9 cellular contexts compared by ENCODE assay signal in genomic region chr20:49247169-49247734, GRCh38. TPM values are rescaled to one million over a fixed set of nuclear protein-coding genes. Genes with fewer than 3 reads are reported as not detected.
DNase-seq lines count a peak whose midpoint lies in the region; ATAC-seq and TF ChIP-seq lines count a peak whose summit lies in the region.
"Had no signal": no experiment of that assay in that cellular context is flagged by ENCODE, and none has a peak within 500 bp of the region (broad histone marks: within the 10 kb centered on the region; RNA-seq: fewer than 3 reads in every experiment).

No MANE protein-coding gene starts in this region.

- H3K27ac Mint-ChIP-seq in activated naive CD8-positive, alpha-beta T cell treated with anti-CD3 and anti-CD28 coated beads, Interleukin-2, amount 10 ng/mL, durations not matched to agents 7 days and 5 days, result peak overlapping the region; percentile 8
- H3K27ac Mint-ChIP-seq in activated naive CD8-positive, alpha-beta T cell treated with anti-CD3 and anti-CD28 coated beads for 36 hours, result no peak overlapping the region
- peak overlapping the region; percentile 86 for H3K27ac Mint-ChIP-seq in endothelial cell (ENCODE audit: unreplicated experiment)

- no peaks in the 10 kb centered on the region for H4K20me1 ChIP-seq in hepatocyte (ENCODE audit: insufficient read depth, poor library complexity, severe bottlenecking)

- no peak for TF ChIP-seq EP300 in stomach (IDR thresholded peaks at IDR 0.05)
- no peak for TF ChIP-seq EP300 in sigmoid colon (IDR thresholded peaks at IDR 0.05)
- TF ChIP-seq EP300 in suprapubic skin (IDR thresholded peaks at IDR 0.05), result no peak

- no peak overlapping the region for H3K4me3 Mint-ChIP-seq in activated naive CD8-positive, alpha-beta T cell treated with anti-CD3 and anti-CD28 coated beads, Interleukin-2, amount 10 ng/mL, durations not matched to agents 7 days and 5 days
- no peak overlapping the region for H3K4me3 Mint-ChIP-seq in activated naive CD8-positive, alpha-beta T cell treated with anti-CD3 and anti-CD28 coated beads for 36 hours
- peak overlapping the region; percentile 72 for H3K4me3 Mint-ChIP-seq in endothelial cell (ENCODE audit: unreplicated experiment)

- no peak overlapping the region for H2AFZ ChIP-seq in hepatocyte

- H3K79me2 ChIP-seq in hepatocyte, result no peaks in the 10 kb centered on the region

- no peak for DNase-seq in activated naive CD8-positive, alpha-beta T cell treated with anti-CD3 and anti-CD28 coated beads, Interleukin-2, amount 10 ng/mL, durations not matched to agents 7 days and 5 days
- no peak for DNase-seq in activated naive CD8-positive, alpha-beta T cell treated with anti-CD3 and anti-CD28 coated beads for 36 hours
- DNase-seq in SK-N-MC (ENCODE audit: low read depth, low spot score) (no peak), endothelial cell (ENCODE audit: low spot score) (no peak), stomach (no peak), sigmoid colon (no peak), hepatocyte (ENCODE audit: low spot score) (no peak), suprapubic skin (ENCODE audit: low spot score in 2 of 2) (no peak)
- DNase-seq: activated gamma-delta T cell had no signal

- peaks cover 6% of the 10 kb centered on the region for H3K4me1 Mint-ChIP-seq in activated naive CD8-positive, alpha-beta T cell treated with anti-CD3 and anti-CD28 coated beads, Interleukin-2, amount 10 ng/mL, durations not matched to agents 7 days and 5 days
- peaks cover 2% of the 10 kb centered on the region for H3K4me1 Mint-ChIP-seq in activated naive CD8-positive, alpha-beta T cell treated with anti-CD3 and anti-CD28 coated beads for 36 hours
- H3K4me1 Mint-ChIP-seq in endothelial cell (ENCODE audit: unreplicated experiment), result peaks cover 33% of the 10 kb centered on the region

- intact Hi-C loops in stomach (cut with DNase I; ENCODE audit: low total_unique reads) (no loop called here), sigmoid colon (cut with DNase I) (loop anchor here (5.0 kb wide), 1 partner anchor 285 kb away; no protein-coding TSS in a partner anchor)

- TF ChIP-seq CTCF in endothelial cell (IDR thresholded peaks at IDR 0.05; ENCODE audit: unreplicated experiment), result no peak
- TF ChIP-seq CTCF in stomach (IDR thresholded peaks at IDR 0.05), result no peak
- no peak for TF ChIP-seq CTCF in sigmoid colon (IDR thresholded peaks at IDR 0.05)
- TF ChIP-seq CTCF in hepatocyte (IDR thresholded peaks at IDR 0.05; ENCODE audit: poor library complexity), result no peak
- TF ChIP-seq CTCF in suprapubic skin (IDR thresholded peaks at IDR 0.05), result no peak

- no peaks in the 10 kb centered on the region for H3K9me3 Mint-ChIP-seq in activated naive CD8-positive, alpha-beta T cell treated with anti-CD3 and anti-CD28 coated beads, Interleukin-2, amount 10 ng/mL, durations not matched to agents 7 days and 5 days
- no peaks in the 10 kb centered on the region for H3K9me3 Mint-ChIP-seq in activated naive CD8-positive, alpha-beta T cell treated with anti-CD3 and anti-CD28 coated beads for 36 hours
- H3K9me3 Mint-ChIP-seq in endothelial cell (ENCODE audit: unreplicated experiment), result no peaks in the 10 kb centered on the region

- no peaks in the 10 kb centered on the region for H3K9me2 ChIP-seq in hepatocyte (replicated peaks; ENCODE audit: insufficient read depth)

- H3K27me3 ChIP-seq in stomach, result no peaks in the 10 kb centered on the region
- H3K27me3 ChIP-seq in sigmoid colon, result no peaks in the 10 kb centered on the region
- H3K27me3 ChIP-seq in hepatocyte, result no peaks in the 10 kb centered on the region
- no peaks in the 10 kb centered on the region for H3K27me3 ChIP-seq in suprapubic skin

- no peak overlapping the region for H3K4me3 ChIP-seq in SK-N-MC
- H3K4me3 ChIP-seq in stomach, result no peak overlapping the region
- H3K4me3 ChIP-seq in sigmoid colon, result no peak overlapping the region
- no peak overlapping the region for H3K4me3 ChIP-seq in hepatocyte
- no peak overlapping the region for H3K4me3 ChIP-seq in suprapubic skin

- H3K36me3 Mint-ChIP-seq in activated naive CD8-positive, alpha-beta T cell treated with anti-CD3 and anti-CD28 coated beads, Interleukin-2, amount 10 ng/mL, durations not matched to agents 7 days and 5 days, result peaks cover 28% of the 10 kb centered on the region
- peaks cover 25% of the 10 kb centered on the region for H3K36me3 Mint-ChIP-seq in activated naive CD8-positive, alpha-beta T cell treated with anti-CD3 and anti-CD28 coated beads for 36 hours
- H3K36me3 Mint-ChIP-seq in endothelial cell (ENCODE audit: low read depth, unreplicated experiment), result peaks cover 38% of the 10 kb centered on the region

- H3K4me2 ChIP-seq in hepatocyte, result no peak overlapping the region

- peaks cover 0 to 18% (median 9%) of the 10 kb centered on the region in 4 donors for H3K4me1 ChIP-seq in stomach
- H3K4me1 ChIP-seq in sigmoid colon, result peaks cover 0 to 15% (median 10%) of the 10 kb centered on the region in 4 donors
- no peaks in the 10 kb centered on the region for H3K4me1 ChIP-seq in hepatocyte (ENCODE audit: insufficient read depth)
- H3K4me1 ChIP-seq in suprapubic skin, result peaks cover 20% of the 10 kb centered on the region

- H3K36me3 ChIP-seq in SK-N-MC (ENCODE audit: insufficient read depth, low read length) (peaks cover 88% of the 10 kb centered on the region), stomach (peaks cover 70 to 100% (median 100%) of the 10 kb centered on the region in 4 donors), sigmoid colon (peaks cover 54 to 100% (median 74%) of the 10 kb centered on the region in 4 donors), hepatocyte (replicated peaks; ENCODE audit: insufficient read depth, low read depth) (peaks cover 6% of the 10 kb centered on the region), suprapubic skin (peaks cover 97% of the 10 kb centered on the region)

- 0 out of 2 replicates have a peak overlapping the region, but pooled peaks have one; percentile 3 for H3K27ac ChIP-seq in SK-N-MC
- H3K27ac ChIP-seq in stomach, result peak overlapping the region in 3 of 5 donors; percentile 3 to 58 (median 52)
- peak overlapping the region in 1 of 4 donors; percentile 69 for H3K27ac ChIP-seq in sigmoid colon
- no peak overlapping the region for H3K27ac ChIP-seq in hepatocyte
- H3K27ac ChIP-seq in suprapubic skin, result no peak overlapping the region

- 85 to 93% (median 86%) methylated on average over 8 of the region's 8 CpGs for WGBS in stomach, 5 donors
- WGBS in sigmoid colon, 2 donors, result 90 to 91% methylated on average over 8 of the region's 8 CpGs
- 97% methylated on average over 8 of the region's 8 CpGs for WGBS in hepatocyte (ENCODE audit: low lambda C conversion rate, missing lambda C conversion rate)
- 92% methylated on average over 8 of the region's 8 CpGs for WGBS in suprapubic skin

- H3K9me3 ChIP-seq in SK-N-MC (ENCODE audit: low read depth, low read length) (no peaks in the 10 kb centered on the region), stomach (no peaks in the 10 kb centered on the region), sigmoid colon (no peaks in the 10 kb centered on the region), hepatocyte (ENCODE audit: low read depth) (no peaks in the 10 kb centered on the region), suprapubic skin (no peaks in the 10 kb centered on the region)

- POLR2A ChIA-PET in activated naive CD8-positive, alpha-beta T cell treated with anti-CD3 and anti-CD28 coated beads, Interleukin-2, amount 10 ng/mL, durations not matched to agents 7 days and 5 days (lab: Charles Lee), result interaction anchor here (0.5 to 1.2 kb wide), 3 partner anchors 13 to 220 kb away, joined by 3 read pairs; no protein-coding TSS in a partner anchor

- no peaks in the 10 kb centered on the region for H3K27me3 Mint-ChIP-seq in activated naive CD8-positive, alpha-beta T cell treated with anti-CD3 and anti-CD28 coated beads, Interleukin-2, amount 10 ng/mL, durations not matched to agents 7 days and 5 days
- no peaks in the 10 kb centered on the region for H3K27me3 Mint-ChIP-seq in activated naive CD8-positive, alpha-beta T cell treated with anti-CD3 and anti-CD28 coated beads for 36 hours
- H3K27me3 Mint-ChIP-seq in endothelial cell (ENCODE audit: unreplicated experiment), result no peaks in the 10 kb centered on the region

- TF ChIP-seq POLR2A in stomach (IDR thresholded peaks at IDR 0.05) (no peak), sigmoid colon (IDR thresholded peaks at IDR 0.05) (no peak), suprapubic skin (IDR thresholded peaks at IDR 0.05) (no peak)

- H3K9ac ChIP-seq in SK-N-MC (ENCODE audit: insufficient read length), result no peak overlapping the region

- ATAC-seq in activated naive CD8-positive, alpha-beta T cell treated with anti-CD3 and anti-CD28 coated beads, Interleukin-2, amount 10 ng/mL, durations not matched to agents 7 days and 5 days (ENCODE audit: low read depth), result no peak

RNA-seq across cellular contexts. Expression of gene DDX27, which starts 28.0 kb away (rescaled TPM):
- total RNA-seq in activated naive CD8-positive, alpha-beta T cell treated with anti-CD3 and anti-CD28 coated beads, Interleukin-2, amount 10 ng/mL, durations not matched to agents 7 days and 5 days, result 10 to 100 TPM; 46.1 to 47.6 TPM
- 10 to 100 TPM; 65.4 to 67.6 TPM for total RNA-seq in activated naive CD8-positive, alpha-beta T cell treated with anti-CD3 and anti-CD28 coated beads for 36 hours
- total RNA-seq in endothelial cell (ENCODE audit: unreplicated experiment) (29.6 TPM), stomach (10 to 100 TPM; 11.7 to 38.2 (median 36.2) TPM), sigmoid colon (10 to 100 TPM; 23.5 to 28.2 (median 27.8) TPM), hepatocyte (29.1 and 30.1 TPM in 2 replicates), suprapubic skin (10 to 100 TPM; 29.3 to 49.5 (median 38.0) TPM)
- polyA plus RNA-seq in stomach (10 to 100 TPM; 21.0 to 21.5 (median 21.4) TPM), sigmoid colon (10 to 100 TPM; 16.8 to 40.4 (median 22.2) TPM), hepatocyte (33.9 and 37.0 TPM in 2 replicates)

RNA-seq across cellular contexts. Expression of gene ZNFX1, which starts 30.6 kb away (rescaled TPM):
- total RNA-seq in activated naive CD8-positive, alpha-beta T cell treated with anti-CD3 and anti-CD28 coated beads, Interleukin-2, amount 10 ng/mL, durations not matched to agents 7 days and 5 days, result 10 to 100 TPM; 64.2 to 66.6 TPM
- 10 to 100 TPM; 45.8 to 48.0 TPM for total RNA-seq in activated naive CD8-positive, alpha-beta T cell treated with anti-CD3 and anti-CD28 coated beads for 36 hours
- total RNA-seq in endothelial cell (ENCODE audit: unreplicated experiment) (25.0 TPM), stomach (10 to 100 TPM in 4 of 5 donors, 1 to 10 TPM in 1; 5.2 to 29.6 (median 26.1) TPM), sigmoid colon (10 to 100 TPM; 25.7 to 32.1 (median 29.6) TPM), hepatocyte (13.0 and 13.9 TPM in 2 replicates), suprapubic skin (10 to 100 TPM; 25.9 to 36.1 (median 33.2) TPM)
- polyA plus RNA-seq in stomach (1 to 10 TPM; 5.8 to 8.4 (median 6.4) TPM), sigmoid colon (10 to 100 TPM in 1 of 3 donors, 1 to 10 TPM in 2; 7.2 to 20.2 (median 9.5) TPM), hepatocyte (10.0 and 10.2 TPM in 2 replicates)

RNA-seq across cellular contexts. Expression of gene STAU1, which starts 59.1 kb away (rescaled TPM):
- 10 to 100 TPM; 52.5 to 54.2 TPM for total RNA-seq in activated naive CD8-positive, alpha-beta T cell treated with anti-CD3 and anti-CD28 coated beads, Interleukin-2, amount 10 ng/mL, durations not matched to agents 7 days and 5 days
- 10 to 100 TPM; 72.6 TPM for total RNA-seq in activated naive CD8-positive, alpha-beta T cell treated with anti-CD3 and anti-CD28 coated beads for 36 hours
- total RNA-seq in endothelial cell (ENCODE audit: unreplicated experiment) (115 TPM), stomach (100 to 1,000 TPM in 1 of 5 donors, 10 to 100 TPM in 4; 33.9 to 129 (median 77.3) TPM), sigmoid colon (100 to 1,000 TPM in 1 of 4 donors, 10 to 100 TPM in 3; 82.8 to 110 (median 92.7) TPM), hepatocyte (79.2 and 84.5 TPM in 2 replicates), suprapubic skin (10 to 100 TPM; 53.0 to 79.1 (median 69.9) TPM)
- polyA plus RNA-seq in stomach (10 to 100 TPM; 33.0 to 59.3 (median 38.4) TPM), sigmoid colon (10 to 100 TPM; 51.9 to 66.1 (median 58.3) TPM), hepatocyte (64.7 and 72.9 TPM in 2 replicates)

Comparison
In these comparisons a context has a peak if more than half of its experiments do, and no peak if none do; other contexts are left out.
1. H3K27ac ChIP-seq: peak in SK-N-MC (single experiment) and stomach (3 of 5); none in hepatocyte (single experiment) and suprapubic skin (single experiment).